1 cellular context compared by ENCODE assay signal in the genomic region with DNA sequence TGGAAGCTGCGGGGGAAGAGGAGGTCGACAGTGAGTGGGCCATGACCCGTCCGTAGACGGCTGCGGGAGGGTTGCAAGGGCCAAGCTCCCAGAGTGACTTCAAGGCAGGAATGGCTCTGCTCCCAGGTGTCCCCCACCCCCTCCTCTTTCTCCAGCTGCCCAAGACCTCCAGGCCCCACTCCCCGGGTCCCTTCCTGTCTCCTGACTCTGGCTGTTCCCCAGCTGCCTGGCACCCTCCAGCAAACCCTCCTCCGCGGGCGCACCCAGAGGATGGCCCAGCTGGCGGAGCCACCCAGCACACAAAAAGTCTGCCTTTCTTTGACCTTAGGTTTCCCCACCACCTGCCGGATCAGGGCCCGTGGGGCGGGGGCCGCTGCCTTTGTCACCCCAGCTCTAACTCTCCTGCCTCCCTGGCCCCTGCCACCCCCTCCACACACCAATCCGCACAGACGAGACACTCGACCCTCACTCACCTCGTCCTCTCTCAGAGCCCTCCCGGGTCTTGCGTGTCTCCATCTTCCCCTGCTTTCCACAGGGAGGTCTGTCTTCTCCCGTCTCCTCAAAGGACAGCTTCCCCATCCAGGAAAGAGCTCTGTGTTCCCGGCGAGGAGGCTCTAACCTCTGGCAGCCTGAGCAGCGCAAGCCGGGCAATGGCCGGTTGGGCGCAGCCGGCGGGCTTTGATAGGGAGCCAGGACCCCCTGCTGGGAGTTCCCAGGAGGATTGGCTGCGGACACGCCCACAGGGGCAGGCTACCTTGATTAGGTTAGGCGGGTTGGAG.
TF ChIP-seq lines count a peak whose summit lies in the region.

No MANE protein-coding gene starts in this region.

TF ChIP-seq in H1, 55 proteins besides CTCF, POLR2A, EP300 and RAD21:
- TF ChIP-seq YY1 (IDR thresholded peaks at IDR 0.05; ENCODE audit: low read depth, low read length) = 0 out of 2 replicates have a peak, but pooled peaks have one; percentile 59
- peak; percentile 53 for TF ChIP-seq SUZ12 (IDR thresholded peaks at IDR 0.05; ENCODE audit: low read length)
- TF ChIP-seq RNF2 (IDR thresholded peaks at IDR 0.05; ENCODE audit: borderline replicate concordance, low read depth, low read length, missing control alignments, poor library complexity, severe bottlenecking) = peak; percentile 40
- peak; percentile 59; the same call in 1 of the 2 replicates for TF ChIP-seq POLR2AphosphoS5 (IDR thresholded peaks at IDR 0.05; ENCODE audit: low read depth, low read length)
- TF ChIP-seq TCF12 (IDR thresholded peaks at IDR 0.05; ENCODE audit: low read depth, low read length) = 0 out of 2 replicates have a peak, but pooled peaks have one; percentile 25
TF ChIP-seq in H1: peak in this region for 5; not testable (repeated sequence) for 50.
